Comparison of ENCODE assay signal across 20 cellular contexts in the genomic region with DNA sequence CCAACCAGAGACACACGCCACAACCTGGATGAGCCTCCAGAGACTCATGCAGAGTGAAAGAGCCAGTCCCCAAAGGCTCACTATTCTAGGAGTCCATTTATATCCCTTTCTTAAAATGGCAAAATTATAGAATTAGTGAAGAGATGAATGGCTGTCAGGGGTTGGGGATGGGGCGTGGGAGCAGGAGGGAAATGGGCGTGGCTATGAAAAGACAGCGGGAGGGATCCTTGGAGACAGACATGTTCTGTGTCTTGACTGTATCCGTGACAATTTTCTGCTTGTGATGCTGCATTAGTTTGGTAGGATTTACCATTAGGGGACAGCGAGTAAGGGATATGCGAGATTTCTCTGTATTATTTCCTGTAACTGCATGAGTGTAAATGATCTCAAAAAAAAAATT. TPM values are rescaled to one million over a fixed set of nuclear protein-coding genes. Genes with fewer than 3 reads are reported as not detected.
DNase-seq lines count a peak whose midpoint lies in the region; ATAC-seq and TF ChIP-seq lines count a peak whose summit lies in the region.
"Had no signal": no experiment of that assay in that cellular context is flagged by ENCODE, and none has a peak within 500 bp of the region (broad histone marks: within the 10 kb centered on the region; RNA-seq: fewer than 3 reads in every experiment).

No MANE protein-coding gene starts in this region.

- DNase-seq in CD4-positive, alpha-beta T cell = no peak
- no peak for DNase-seq in T-cell
- no peak for DNase-seq in substantia nigra (lab: John Stamatoyannopoulos, UW)
- DNase-seq in LoVo (ENCODE audit: low spot score) = no peak
- DNase-seq in ureter (ENCODE audit: low spot score) = no peak
- no peak for DNase-seq in WTC11 (ENCODE audit: low spot score)
- DNase-seq: activated naive CD8-positive, alpha-beta T cell treated with anti-CD3 and anti-CD28 coated beads, Interleukin-2, amount 50 U/mL, for 24 hours; GDM1; islet precursor cell; KG1; NCI-H1092 treated with DMSO at 0.1 percent for 48 hours; NCI-H2171; NCI-H526 treated with DMSO at 0.1 percent for 48 hours; stimulated activated CD4-positive, alpha-beta T cell treated with anti-CD3 and anti-CD28 coated beads, Interleukin-12 subunit alpha, Interleukin-12 subunit beta, amount 100 ng/mL, for 4 hours; upper lobe of right lung had no signal

- TF ChIP-seq CTCF in CD4-positive, alpha-beta T cell (IDR thresholded peaks at IDR 0.05) = no peak
- no peak for TF ChIP-seq CTCF in WTC11 (IDR thresholded peaks at IDR 0.05)

- H3K4me1 Mint-ChIP-seq in CD4-positive, alpha-beta T cell (ENCODE audit: low read depth) = peaks cover 90% of the 10 kb centered on the region
- H3K4me1 Mint-ChIP-seq in T-cell (peaks cover 86 to 93% (median 89%) of the 10 kb centered on the region in 3 donors), WTC11 (peaks cover 37% of the 10 kb centered on the region)

- H3K36me3 Mint-ChIP-seq in CD4-positive, alpha-beta T cell (ENCODE audit: low read depth) = peaks cover 10% of the 10 kb centered on the region
- H3K36me3 Mint-ChIP-seq in T-cell (peaks cover 16% of the 10 kb centered on the region), WTC11 (peaks cover 6% of the 10 kb centered on the region; the same call in 1 of the 2 replicates)

- H3K27me3 Mint-ChIP-seq in CD4-positive, alpha-beta T cell = no peaks in the 10 kb centered on the region
- no peaks in the 10 kb centered on the region for H3K27me3 Mint-ChIP-seq in T-cell
- H3K27me3 Mint-ChIP-seq in WTC11 (ENCODE audit: low read depth) = no peaks in the 10 kb centered on the region

- H3K9me3 ChIP-seq in CD4-positive, alpha-beta T cell (ENCODE audit: control insufficient read depth, low read length) = no peaks in the 10 kb centered on the region
- H3K9me3 ChIP-seq: SJSA1, upper lobe of right lung had no signal

- no peak overlapping the region for H3K27ac ChIP-seq in CD4-positive, alpha-beta T cell (ENCODE audit: low read depth, low read length)
- H3K27ac ChIP-seq in layer of hippocampus (ENCODE audit: low read depth, low read length) (peak overlapping the region; percentile 74), substantia nigra (ENCODE audit: low read depth, low read length, poor library complexity, severe bottlenecking) (peak overlapping the region; percentile 99)
- H3K27ac ChIP-seq: SJSA1 had no signal

- intact Hi-C loops in CD4-positive, alpha-beta T cell (cut with DNase I, micrococcal nuclease) = no loop called here

- no peaks in the 10 kb centered on the region for H3K9me3 Mint-ChIP-seq in CD4-positive, alpha-beta T cell
- H3K9me3 Mint-ChIP-seq in T-cell = no peaks in the 10 kb centered on the region
- no peaks in the 10 kb centered on the region for H3K9me3 Mint-ChIP-seq in WTC11
- H3K9me3 Mint-ChIP-seq: activated naive CD8-positive, alpha-beta T cell treated with anti-CD3 and anti-CD28 coated beads, Interleukin-2, amount 50 U/mL, for 24 hours; activated T-helper 2 cell treated with anti-CD3 and anti-CD28 coated beads, Interferon-gamma antibody, Interleukin-2, Interleukin-4, amounts not matched to agents 10 μg/mL and 5 μg/mL and 100 μg/mL, durations not matched to agents 14 hours and 24 hours and 36 hours had no signal

- peak overlapping the region; percentile 91 for H3K27ac Mint-ChIP-seq in CD4-positive, alpha-beta T cell
- H3K27ac Mint-ChIP-seq in T-cell (peak overlapping the region; percentile 23 to 73), WTC11 (no peak overlapping the region)
- H3K27ac Mint-ChIP-seq: activated T-helper 2 cell treated with anti-CD3 and anti-CD28 coated beads, Interferon-gamma antibody, Interleukin-2, Interleukin-4, amounts not matched to agents 10 μg/mL and 5 μg/mL and 100 μg/mL, durations not matched to agents 14 hours and 24 hours and 36 hours had no signal

- POLR2A ChIA-PET in CD4-positive, alpha-beta T cell (lab: Charles Lee) = no interaction called here
- POLR2A ChIA-PET in T-cell (lab: Charles Lee) = no interaction called here
- POLR2A ChIA-PET in WTC11 (lab: Charles Lee) = no interaction called here

- H3K27me3 ChIP-seq in CD4-positive, alpha-beta T cell (ENCODE audit: control insufficient read depth, insufficient read depth, low read length) = no peaks in the 10 kb centered on the region
- H3K27me3 ChIP-seq in layer of hippocampus (ENCODE audit: control insufficient read depth, insufficient read depth, low read length) = no peaks in the 10 kb centered on the region
- H3K27me3 ChIP-seq: SJSA1, upper lobe of right lung had no signal

- no peak overlapping the region for H3K4me3 Mint-ChIP-seq in CD4-positive, alpha-beta T cell
- H3K4me3 Mint-ChIP-seq in T-cell (no peak overlapping the region), WTC11 (no peak overlapping the region)
- H3K4me3 Mint-ChIP-seq: activated naive CD8-positive, alpha-beta T cell treated with anti-CD3 and anti-CD28 coated beads, Interleukin-2, amount 50 U/mL, for 24 hours had no signal

- ATAC-seq in CD4-positive, alpha-beta T cell (ENCODE audit: poor library complexity) = no peak
- ATAC-seq in T-cell (replicated peaks in 1 of 4) = no peak
- no peak for ATAC-seq in WTC11
- ATAC-seq: activated CD4-positive, CD25-positive, alpha-beta regulatory T cell treated with anti-CD3 and anti-CD28 coated beads, Interleukin-2, amount 50 U/mL, for 24 hours; activated naive CD8-positive, alpha-beta T cell treated with anti-CD3 and anti-CD28 coated beads, Interleukin-2, amount 50 U/mL, for 24 hours; HCT116; upper lobe of right lung had no signal

- CTCF ChIA-PET in CD4-positive, alpha-beta T cell (lab: Charles Lee) = no interaction called here
- CTCF ChIA-PET in T-cell (lab: Charles Lee) (no interaction called here), WTC11 (lab: Charles Lee) (no interaction called here)

TF ChIP-seq in WTC11, 78 proteins besides CTCF, POLR2A, EP300 and RAD21:
- TF ChIP-seq ZNF317 (CRISPR knock-in tag; IDR thresholded peaks at IDR 0.05; ENCODE audit: borderline replicate concordance, low read depth) (no peak), NFYB (CRISPR knock-in tag; conservative IDR thresholded peaks at IDR 0.05; ENCODE audit: low read depth) (no peak), ZBTB21 (CRISPR knock-in tag; IDR thresholded peaks at IDR 0.05; ENCODE audit: borderline replicate concordance) (no peak), CREM (CRISPR knock-in tag; IDR thresholded peaks at IDR 0.05) (no peak), PRDM15 (CRISPR knock-in tag; IDR thresholded peaks at IDR 0.05) (no peak), SP1 (CRISPR knock-in tag; conservative IDR thresholded peaks at IDR 0.05) (no peak), ATF1 (CRISPR knock-in tag; IDR thresholded peaks at IDR 0.05) (no peak), ESRRA (CRISPR knock-in tag; IDR thresholded peaks at IDR 0.05; ENCODE audit: borderline replicate concordance) (no peak)
- TF ChIP-seq, protein P1, sequence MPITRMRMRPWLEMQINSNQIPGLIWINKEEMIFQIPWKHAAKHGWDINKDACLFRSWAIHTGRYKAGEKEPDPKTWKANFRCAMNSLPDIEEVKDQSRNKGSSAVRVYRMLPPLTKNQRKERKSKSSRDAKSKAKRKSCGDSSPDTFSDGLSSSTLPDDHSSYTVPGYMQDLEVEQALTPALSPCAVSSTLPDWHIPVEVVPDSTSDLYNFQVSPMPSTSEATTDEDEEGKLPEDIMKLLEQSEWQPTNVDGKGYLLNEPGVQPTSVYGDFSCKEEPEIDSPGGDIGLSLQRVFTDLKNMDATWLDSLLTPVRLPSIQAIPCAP (CRISPR knock-in tag; IDR thresholded peaks at IDR 0.05) = no peak
TF ChIP-seq in WTC11: peak in this region for 0.

RNA-seq across cellular contexts. Expression of gene FAM53B, which starts 33.0 kb away (rescaled TPM):
- 10 to 100 TPM; 32.9 to 33.6 TPM for total RNA-seq in CD4-positive, alpha-beta T cell
- 10 to 100 TPM; 39.3 to 86.5 (median 52.3) TPM for total RNA-seq in T-cell
- total RNA-seq in ureter = 38.8 TPM
- total RNA-seq in WTC11 (2021) = 18.7 to 21.3 TPM (median 19.9 TPM) in 3 replicates
